In genomic region chr6:164037165-164037564, GRCh38 we compare ENCODE assay signal across 26 cellular contexts.
"Had no signal": no experiment of that assay in that cellular context is flagged by ENCODE, and none has a peak within 500 bp of the region (broad histone marks: within the 10 kb centered on the region; RNA-seq: fewer than 3 reads in every experiment).

No MANE protein-coding gene starts in this region.

- H3K4me3 Mint-ChIP-seq: activated CD4-positive, alpha-beta memory T cell treated with anti-CD3 and anti-CD28 coated beads, Interleukin-2, amount 10 ng/mL, durations not matched to agents 7 days and 5 days; activated naive CD4-positive, alpha-beta T cell treated with anti-CD3 and anti-CD28 coated beads, Interleukin-2, amount 10 ng/mL, durations not matched to agents 7 days and 5 days; activated naive CD8-positive, alpha-beta T cell treated with anti-CD3 and anti-CD28 coated beads, Interleukin-2, amount 10 ng/mL, durations not matched to agents 7 days and 5 days; activated T-cell treated with anti-CD3 and anti-CD28 coated beads, Interleukin-2, amount 50 U/mL, for 72 hours; T-cell had no signal

- H3K9me3 Mint-ChIP-seq: activated CD4-positive, alpha-beta memory T cell treated with anti-CD3 and anti-CD28 coated beads, Interleukin-2, amount 10 ng/mL, durations not matched to agents 7 days and 5 days; activated naive CD4-positive, alpha-beta T cell treated with anti-CD3 and anti-CD28 coated beads, Interleukin-2, amount 10 ng/mL, durations not matched to agents 7 days and 5 days; activated T-helper 2 cell treated with anti-CD3 and anti-CD28 coated beads, Interferon-gamma antibody, Interleukin-2, Interleukin-4, amounts not matched to agents 10 μg/mL and 5 μg/mL and 100 μg/mL, durations not matched to agents 14 hours and 24 hours and 36 hours; T-cell had no signal

- H3K9me3 ChIP-seq: adrenal gland had no signal

- H3K27ac Mint-ChIP-seq: activated CD4-positive, alpha-beta memory T cell treated with anti-CD3 and anti-CD28 coated beads, Interleukin-2, amount 10 ng/mL, durations not matched to agents 7 days and 5 days; activated naive CD4-positive, alpha-beta T cell treated with anti-CD3 and anti-CD28 coated beads, Interleukin-2, amount 10 ng/mL, durations not matched to agents 7 days and 5 days; activated naive CD8-positive, alpha-beta T cell treated with anti-CD3 and anti-CD28 coated beads, Interleukin-2, amount 10 ng/mL, durations not matched to agents 7 days and 5 days; activated T-cell treated with anti-CD3 and anti-CD28 coated beads, Interleukin-2, amount 50 U/mL, for 72 hours; activated T-helper 2 cell treated with anti-CD3 and anti-CD28 coated beads, Interferon-gamma antibody, Interleukin-2, Interleukin-4, amounts not matched to agents 10 μg/mL and 5 μg/mL and 100 μg/mL, durations not matched to agents 14 hours and 24 hours and 36 hours; T-cell had no signal

- H3K27ac ChIP-seq: adrenal gland, SK-N-MC, VCaP had no signal

- H3K27me3 ChIP-seq: adrenal gland had no signal

- H3K4me3 ChIP-seq: adrenal gland, SK-N-MC had no signal

- H3K27me3 Mint-ChIP-seq: activated CD4-positive, alpha-beta memory T cell treated with anti-CD3 and anti-CD28 coated beads, Interleukin-2, amount 10 ng/mL, durations not matched to agents 7 days and 5 days; activated naive CD4-positive, alpha-beta T cell treated with anti-CD3 and anti-CD28 coated beads, Interleukin-2, amount 10 ng/mL, durations not matched to agents 7 days and 5 days; activated naive CD8-positive, alpha-beta T cell treated with anti-CD3 and anti-CD28 coated beads, Interleukin-2, amount 10 ng/mL, durations not matched to agents 7 days and 5 days had no signal

- ATAC-seq: activated T-cell treated with anti-CD3 and anti-CD28 coated beads, Interleukin-2, amount 50 U/mL, for 72 hours; T-cell had no signal

- H3K4me1 Mint-ChIP-seq: activated CD4-positive, alpha-beta memory T cell treated with anti-CD3 and anti-CD28 coated beads, Interleukin-2, amount 10 ng/mL, durations not matched to agents 7 days and 5 days; activated naive CD8-positive, alpha-beta T cell treated with anti-CD3 and anti-CD28 coated beads, Interleukin-2, amount 10 ng/mL, durations not matched to agents 7 days and 5 days; T-cell had no signal

- H3K36me3 Mint-ChIP-seq: activated naive CD4-positive, alpha-beta T cell treated with anti-CD3 and anti-CD28 coated beads, Interleukin-2, amount 10 ng/mL, durations not matched to agents 7 days and 5 days; activated naive CD8-positive, alpha-beta T cell treated with anti-CD3 and anti-CD28 coated beads, Interleukin-2, amount 10 ng/mL, durations not matched to agents 7 days and 5 days; T-cell had no signal

- H3K36me3 ChIP-seq: adrenal gland had no signal

- FAIRE-seq: RCC 7860, TTC549 had no signal

- H3K4me1 ChIP-seq: adrenal gland had no signal

- DNase-seq: activated CD4-positive, alpha-beta memory T cell treated with anti-CD3 and anti-CD28 coated beads, Interleukin-2, amount 10 ng/mL, durations not matched to agents 7 days and 5 days; activated CD4-positive, alpha-beta T cell treated with anti-CD3 and anti-CD28 coated beads, Interleukin-2, amount 50 U/mL, for 1 hour; activated CD4-positive, CD25-positive, alpha-beta regulatory T cell; activated gamma-delta T cell treated with Interleukin-2 at 50 U/mL for 16 hours; activated naive CD4-positive, alpha-beta T cell treated with anti-CD3 and anti-CD28 coated beads, Interleukin-2, amount 10 ng/mL, durations not matched to agents 7 days and 5 days; activated naive CD8-positive, alpha-beta T cell treated with anti-CD3 and anti-CD28 coated beads, Interleukin-2, amount 10 ng/mL, durations not matched to agents 7 days and 5 days; activated T-cell treated with anti-CD3 and anti-CD28 coated beads, Interleukin-2, amount 50 U/mL, for 72 hours; adrenal gland; anterior cingulate cortex; cerebellar nuclear complex; Karpas-422; MM.1S; NCI-H1105; NCI-H1436; NCI-H187; NCI-H2081 treated with DMSO at 0.1 percent for 48 hours; NCI-H446; NCI-H524; T-cell; T-helper 2 cell; T1000 had no signal
